Comparison of ENCODE assay signal across 2 cellular contexts in the genomic region with DNA sequence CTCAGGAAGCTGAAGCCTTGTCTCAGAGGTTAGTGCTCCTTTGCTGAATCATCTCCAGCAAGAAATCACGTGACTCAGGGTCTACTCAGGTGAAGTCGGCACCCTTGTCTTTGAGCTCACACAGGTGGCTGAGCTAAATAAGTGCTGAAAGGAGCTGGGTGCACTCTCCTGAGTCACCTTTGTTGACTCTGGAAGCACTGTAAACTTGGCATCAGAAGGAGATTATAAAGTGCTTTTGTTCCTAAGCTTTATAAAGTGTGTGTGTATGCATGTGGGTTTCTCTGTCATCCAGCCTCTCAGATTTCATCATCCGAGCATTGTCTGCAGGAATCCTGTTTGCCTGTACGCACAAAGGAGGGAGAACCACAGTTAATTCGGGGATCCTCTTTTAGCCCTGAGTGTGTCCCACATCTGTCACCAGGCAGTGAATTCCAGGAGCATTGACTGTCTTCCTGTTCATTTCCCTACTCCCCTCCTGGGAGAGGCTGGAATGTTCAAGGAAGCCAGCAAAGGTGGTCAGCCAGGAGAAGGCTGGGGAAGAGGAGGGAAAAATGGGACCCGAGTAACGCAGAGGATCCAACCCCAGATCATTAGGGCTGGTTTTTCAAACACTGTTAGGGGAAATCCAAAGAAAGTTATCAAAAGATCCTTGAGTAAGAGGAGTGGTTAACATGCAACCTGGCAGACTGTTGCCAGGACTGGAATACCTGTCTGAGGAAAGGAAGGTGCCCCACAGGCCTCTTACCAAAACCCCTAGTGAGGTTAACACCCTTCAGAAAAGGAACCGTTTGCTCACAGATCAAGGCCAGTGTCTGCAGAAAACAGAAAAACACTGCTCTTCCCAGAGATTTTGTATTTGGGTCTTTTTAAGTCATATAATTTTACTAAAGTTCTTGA.
TF ChIP-seq lines count a peak whose summit lies in the region.

No MANE protein-coding gene starts in this region.

TF ChIP-seq in SK-N-SH, 30 proteins besides CTCF, POLR2A, EP300 and RAD21:
- TF ChIP-seq YY1 (IDR thresholded peaks at IDR 0.05; ENCODE audit: low read depth): no peak
- TF ChIP-seq SMC3 (IDR thresholded peaks at IDR 0.05; ENCODE audit: low read depth, low read length): no peak
- TF ChIP-seq, protein P1, sequence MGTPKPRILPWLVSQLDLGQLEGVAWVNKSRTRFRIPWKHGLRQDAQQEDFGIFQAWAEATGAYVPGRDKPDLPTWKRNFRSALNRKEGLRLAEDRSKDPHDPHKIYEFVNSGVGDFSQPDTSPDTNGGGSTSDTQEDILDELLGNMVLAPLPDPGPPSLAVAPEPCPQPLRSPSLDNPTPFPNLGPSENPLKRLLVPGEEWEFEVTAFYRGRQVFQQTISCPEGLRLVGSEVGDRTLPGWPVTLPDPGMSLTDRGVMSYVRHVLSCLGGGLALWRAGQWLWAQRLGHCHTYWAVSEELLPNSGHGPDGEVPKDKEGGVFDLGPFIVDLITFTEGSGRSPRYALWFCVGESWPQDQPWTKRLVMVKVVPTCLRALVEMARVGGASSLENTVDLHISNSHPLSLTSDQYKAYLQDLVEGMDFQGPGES (IDR thresholded peaks at IDR 0.05; ENCODE audit: low read depth, low read length): no peak
- TF ChIP-seq, protein P2, sequence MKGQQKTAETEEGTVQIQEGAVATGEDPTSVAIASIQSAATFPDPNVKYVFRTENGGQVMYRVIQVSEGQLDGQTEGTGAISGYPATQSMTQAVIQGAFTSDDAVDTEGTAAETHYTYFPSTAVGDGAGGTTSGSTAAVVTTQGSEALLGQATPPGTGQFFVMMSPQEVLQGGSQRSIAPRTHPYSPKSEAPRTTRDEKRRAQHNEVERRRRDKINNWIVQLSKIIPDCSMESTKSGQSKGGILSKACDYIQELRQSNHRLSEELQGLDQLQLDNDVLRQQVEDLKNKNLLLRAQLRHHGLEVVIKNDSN (IDR thresholded peaks at IDR 0.05; ENCODE audit: borderline replicate concordance, low read depth): peak; percentile 88
- TF ChIP-seq NFIC (IDR thresholded peaks at IDR 0.05; ENCODE audit: borderline replicate concordance): peak; percentile 47; the same call in 1 of the 2 replicates
- no peak for TF ChIP-seq CHD2 (IDR thresholded peaks at IDR 0.05; ENCODE audit: low read length, partially characterized antibody)
- TF ChIP-seq FOSL2 (IDR thresholded peaks at IDR 0.05; ENCODE audit: borderline replicate concordance, low read depth): peak; percentile 51; the same call in 1 of the 2 replicates
- no peak for TF ChIP-seq MEF2A (IDR thresholded peaks at IDR 0.05; ENCODE audit: borderline replicate concordance, low read depth)
- TF ChIP-seq RCOR1 (IDR thresholded peaks at IDR 0.05; ENCODE audit: low read length): no peak
- TF ChIP-seq, protein P3, sequence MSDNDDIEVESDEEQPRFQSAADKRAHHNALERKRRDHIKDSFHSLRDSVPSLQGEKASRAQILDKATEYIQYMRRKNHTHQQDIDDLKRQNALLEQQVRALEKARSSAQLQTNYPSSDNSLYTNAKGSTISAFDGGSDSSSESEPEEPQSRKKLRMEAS (IDR thresholded peaks at IDR 0.05; ENCODE audit: low read depth): peak; percentile 63; the same call in 1 of the 2 replicates
- TF ChIP-seq JUND (IDR thresholded peaks at IDR 0.05): peak; percentile 21
- TF ChIP-seq, protein P4, sequence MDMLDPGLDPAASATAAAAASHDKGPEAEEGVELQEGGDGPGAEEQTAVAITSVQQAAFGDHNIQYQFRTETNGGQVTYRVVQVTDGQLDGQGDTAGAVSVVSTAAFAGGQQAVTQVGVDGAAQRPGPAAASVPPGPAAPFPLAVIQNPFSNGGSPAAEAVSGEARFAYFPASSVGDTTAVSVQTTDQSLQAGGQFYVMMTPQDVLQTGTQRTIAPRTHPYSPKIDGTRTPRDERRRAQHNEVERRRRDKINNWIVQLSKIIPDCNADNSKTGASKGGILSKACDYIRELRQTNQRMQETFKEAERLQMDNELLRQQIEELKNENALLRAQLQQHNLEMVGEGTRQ (IDR thresholded peaks at IDR 0.05; ENCODE audit: borderline replicate concordance, low read depth, low read length): no peak
- TF ChIP-seq, protein P5, sequence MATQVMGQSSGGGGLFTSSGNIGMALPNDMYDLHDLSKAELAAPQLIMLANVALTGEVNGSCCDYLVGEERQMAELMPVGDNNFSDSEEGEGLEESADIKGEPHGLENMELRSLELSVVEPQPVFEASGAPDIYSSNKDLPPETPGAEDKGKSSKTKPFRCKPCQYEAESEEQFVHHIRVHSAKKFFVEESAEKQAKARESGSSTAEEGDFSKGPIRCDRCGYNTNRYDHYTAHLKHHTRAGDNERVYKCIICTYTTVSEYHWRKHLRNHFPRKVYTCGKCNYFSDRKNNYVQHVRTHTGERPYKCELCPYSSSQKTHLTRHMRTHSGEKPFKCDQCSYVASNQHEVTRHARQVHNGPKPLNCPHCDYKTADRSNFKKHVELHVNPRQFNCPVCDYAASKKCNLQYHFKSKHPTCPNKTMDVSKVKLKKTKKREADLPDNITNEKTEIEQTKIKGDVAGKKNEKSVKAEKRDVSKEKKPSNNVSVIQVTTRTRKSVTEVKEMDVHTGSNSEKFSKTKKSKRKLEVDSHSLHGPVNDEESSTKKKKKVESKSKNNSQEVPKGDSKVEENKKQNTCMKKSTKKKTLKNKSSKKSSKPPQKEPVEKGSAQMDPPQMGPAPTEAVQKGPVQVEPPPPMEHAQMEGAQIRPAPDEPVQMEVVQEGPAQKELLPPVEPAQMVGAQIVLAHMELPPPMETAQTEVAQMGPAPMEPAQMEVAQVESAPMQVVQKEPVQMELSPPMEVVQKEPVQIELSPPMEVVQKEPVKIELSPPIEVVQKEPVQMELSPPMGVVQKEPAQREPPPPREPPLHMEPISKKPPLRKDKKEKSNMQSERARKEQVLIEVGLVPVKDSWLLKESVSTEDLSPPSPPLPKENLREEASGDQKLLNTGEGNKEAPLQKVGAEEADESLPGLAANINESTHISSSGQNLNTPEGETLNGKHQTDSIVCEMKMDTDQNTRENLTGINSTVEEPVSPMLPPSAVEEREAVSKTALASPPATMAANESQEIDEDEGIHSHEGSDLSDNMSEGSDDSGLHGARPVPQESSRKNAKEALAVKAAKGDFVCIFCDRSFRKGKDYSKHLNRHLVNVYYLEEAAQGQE (IDR thresholded peaks at IDR 0.05; ENCODE audit: low read depth, low read length): no peak
- TF ChIP-seq TCF12 (IDR thresholded peaks at IDR 0.05): 0 out of 2 replicates have a peak, but pooled peaks have one; percentile 42

TF ChIP-seq in H1, 55 proteins besides CTCF, POLR2A, EP300 and RAD21 (continues in another document):
- TF ChIP-seq HDAC2 (IDR thresholded peaks at IDR 0.05; ENCODE audit: borderline replicate concordance in 1 of 2, low read depth in 2 of 2, low read length in 2 of 2) (no peak), RXRA (IDR thresholded peaks at IDR 0.05; ENCODE audit: insufficient read depth, low read depth, low read length) (no peak), FOSL1 (IDR thresholded peaks at IDR 0.05; ENCODE audit: insufficient read depth, low read depth, low read length) (no peak), KDM5A (IDR thresholded peaks at IDR 0.05; ENCODE audit: low read length) (no peak), SAP30 (IDR thresholded peaks at IDR 0.05; ENCODE audit: insufficient read depth, insufficient replicate concordance, low read length) (no peak), EGR1 (IDR thresholded peaks at IDR 0.05; ENCODE audit: borderline replicate concordance, low read depth, low read length) (no peak), CBX5 (IDR thresholded peaks at IDR 0.05; ENCODE audit: low read depth, low read length) (no peak), SP1 (IDR thresholded peaks at IDR 0.05; ENCODE audit: low read depth, low read length) (no peak), KDM4A (IDR thresholded peaks at IDR 0.05; ENCODE audit: low read depth, low read length, severe bottlenecking) (no peak), TCF12 (IDR thresholded peaks at IDR 0.05; ENCODE audit: low read depth, low read length) (no peak), SUZ12 (IDR thresholded peaks at IDR 0.05; ENCODE audit: low read length) (no peak), ASH2L (IDR thresholded peaks at IDR 0.05; ENCODE audit: low read length) (peak; percentile 65), SIRT6 (IDR thresholded peaks at IDR 0.05; ENCODE audit: low read length) (no peak), TAF7 (optimal IDR thresholded peaks at IDR 0.05; ENCODE audit: borderline replicate concordance, low read depth, low read length) (no peak), TEAD4 (IDR thresholded peaks at IDR 0.05; ENCODE audit: low read depth, low read length) (peak; percentile 68), TBP (IDR thresholded peaks at IDR 0.05; ENCODE audit: low read depth, low read length) (0 out of 2 replicates have a peak, but pooled peaks have one; percentile 5), POU5F1 (IDR thresholded peaks at IDR 0.05; ENCODE audit: low read depth, low read length) (no peak), NANOG (IDR thresholded peaks at IDR 0.05; ENCODE audit: insufficient read depth, low read depth, low read length, poor library complexity, severe bottlenecking) (no peak)
- TF ChIP-seq, protein P6, sequence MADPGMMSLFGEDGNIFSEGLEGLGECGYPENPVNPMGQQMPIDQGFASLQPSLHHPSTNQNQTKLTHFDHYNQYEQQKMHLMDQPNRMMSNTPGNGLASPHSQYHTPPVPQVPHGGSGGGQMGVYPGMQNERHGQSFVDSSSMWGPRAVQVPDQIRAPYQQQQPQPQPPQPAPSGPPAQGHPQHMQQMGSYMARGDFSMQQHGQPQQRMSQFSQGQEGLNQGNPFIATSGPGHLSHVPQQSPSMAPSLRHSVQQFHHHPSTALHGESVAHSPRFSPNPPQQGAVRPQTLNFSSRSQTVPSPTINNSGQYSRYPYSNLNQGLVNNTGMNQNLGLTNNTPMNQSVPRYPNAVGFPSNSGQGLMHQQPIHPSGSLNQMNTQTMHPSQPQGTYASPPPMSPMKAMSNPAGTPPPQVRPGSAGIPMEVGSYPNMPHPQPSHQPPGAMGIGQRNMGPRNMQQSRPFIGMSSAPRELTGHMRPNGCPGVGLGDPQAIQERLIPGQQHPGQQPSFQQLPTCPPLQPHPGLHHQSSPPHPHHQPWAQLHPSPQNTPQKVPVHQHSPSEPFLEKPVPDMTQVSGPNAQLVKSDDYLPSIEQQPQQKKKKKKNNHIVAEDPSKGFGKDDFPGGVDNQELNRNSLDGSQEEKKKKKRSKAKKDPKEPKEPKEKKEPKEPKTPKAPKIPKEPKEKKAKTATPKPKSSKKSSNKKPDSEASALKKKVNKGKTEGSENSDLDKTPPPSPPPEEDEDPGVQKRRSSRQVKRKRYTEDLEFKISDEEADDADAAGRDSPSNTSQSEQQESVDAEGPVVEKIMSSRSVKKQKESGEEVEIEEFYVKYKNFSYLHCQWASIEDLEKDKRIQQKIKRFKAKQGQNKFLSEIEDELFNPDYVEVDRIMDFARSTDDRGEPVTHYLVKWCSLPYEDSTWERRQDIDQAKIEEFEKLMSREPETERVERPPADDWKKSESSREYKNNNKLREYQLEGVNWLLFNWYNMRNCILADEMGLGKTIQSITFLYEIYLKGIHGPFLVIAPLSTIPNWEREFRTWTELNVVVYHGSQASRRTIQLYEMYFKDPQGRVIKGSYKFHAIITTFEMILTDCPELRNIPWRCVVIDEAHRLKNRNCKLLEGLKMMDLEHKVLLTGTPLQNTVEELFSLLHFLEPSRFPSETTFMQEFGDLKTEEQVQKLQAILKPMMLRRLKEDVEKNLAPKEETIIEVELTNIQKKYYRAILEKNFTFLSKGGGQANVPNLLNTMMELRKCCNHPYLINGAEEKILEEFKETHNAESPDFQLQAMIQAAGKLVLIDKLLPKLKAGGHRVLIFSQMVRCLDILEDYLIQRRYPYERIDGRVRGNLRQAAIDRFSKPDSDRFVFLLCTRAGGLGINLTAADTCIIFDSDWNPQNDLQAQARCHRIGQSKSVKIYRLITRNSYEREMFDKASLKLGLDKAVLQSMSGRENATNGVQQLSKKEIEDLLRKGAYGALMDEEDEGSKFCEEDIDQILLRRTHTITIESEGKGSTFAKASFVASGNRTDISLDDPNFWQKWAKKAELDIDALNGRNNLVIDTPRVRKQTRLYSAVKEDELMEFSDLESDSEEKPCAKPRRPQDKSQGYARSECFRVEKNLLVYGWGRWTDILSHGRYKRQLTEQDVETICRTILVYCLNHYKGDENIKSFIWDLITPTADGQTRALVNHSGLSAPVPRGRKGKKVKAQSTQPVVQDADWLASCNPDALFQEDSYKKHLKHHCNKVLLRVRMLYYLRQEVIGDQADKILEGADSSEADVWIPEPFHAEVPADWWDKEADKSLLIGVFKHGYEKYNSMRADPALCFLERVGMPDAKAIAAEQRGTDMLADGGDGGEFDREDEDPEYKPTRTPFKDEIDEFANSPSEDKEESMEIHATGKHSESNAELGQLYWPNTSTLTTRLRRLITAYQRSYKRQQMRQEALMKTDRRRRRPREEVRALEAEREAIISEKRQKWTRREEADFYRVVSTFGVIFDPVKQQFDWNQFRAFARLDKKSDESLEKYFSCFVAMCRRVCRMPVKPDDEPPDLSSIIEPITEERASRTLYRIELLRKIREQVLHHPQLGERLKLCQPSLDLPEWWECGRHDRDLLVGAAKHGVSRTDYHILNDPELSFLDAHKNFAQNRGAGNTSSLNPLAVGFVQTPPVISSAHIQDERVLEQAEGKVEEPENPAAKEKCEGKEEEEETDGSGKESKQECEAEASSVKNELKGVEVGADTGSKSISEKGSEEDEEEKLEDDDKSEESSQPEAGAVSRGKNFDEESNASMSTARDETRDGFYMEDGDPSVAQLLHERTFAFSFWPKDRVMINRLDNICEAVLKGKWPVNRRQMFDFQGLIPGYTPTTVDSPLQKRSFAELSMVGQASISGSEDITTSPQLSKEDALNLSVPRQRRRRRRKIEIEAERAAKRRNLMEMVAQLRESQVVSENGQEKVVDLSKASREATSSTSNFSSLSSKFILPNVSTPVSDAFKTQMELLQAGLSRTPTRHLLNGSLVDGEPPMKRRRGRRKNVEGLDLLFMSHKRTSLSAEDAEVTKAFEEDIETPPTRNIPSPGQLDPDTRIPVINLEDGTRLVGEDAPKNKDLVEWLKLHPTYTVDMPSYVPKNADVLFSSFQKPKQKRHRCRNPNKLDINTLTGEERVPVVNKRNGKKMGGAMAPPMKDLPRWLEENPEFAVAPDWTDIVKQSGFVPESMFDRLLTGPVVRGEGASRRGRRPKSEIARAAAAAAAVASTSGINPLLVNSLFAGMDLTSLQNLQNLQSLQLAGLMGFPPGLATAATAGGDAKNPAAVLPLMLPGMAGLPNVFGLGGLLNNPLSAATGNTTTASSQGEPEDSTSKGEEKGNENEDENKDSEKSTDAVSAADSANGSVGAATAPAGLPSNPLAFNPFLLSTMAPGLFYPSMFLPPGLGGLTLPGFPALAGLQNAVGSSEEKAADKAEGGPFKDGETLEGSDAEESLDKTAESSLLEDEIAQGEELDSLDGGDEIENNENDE (IDR thresholded peaks at IDR 0.05; ENCODE audit: insufficient replicate concordance, low read length): no peak
- TF ChIP-seq, protein P7, sequence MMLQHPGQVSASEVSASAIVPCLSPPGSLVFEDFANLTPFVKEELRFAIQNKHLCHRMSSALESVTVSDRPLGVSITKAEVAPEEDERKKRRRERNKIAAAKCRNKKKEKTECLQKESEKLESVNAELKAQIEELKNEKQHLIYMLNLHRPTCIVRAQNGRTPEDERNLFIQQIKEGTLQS (IDR thresholded peaks at IDR 0.05; ENCODE audit: insufficient read depth, low read depth, low read length): 0 out of 2 replicates have a peak, but pooled peaks have one; percentile 39
- TF ChIP-seq, protein P8, sequence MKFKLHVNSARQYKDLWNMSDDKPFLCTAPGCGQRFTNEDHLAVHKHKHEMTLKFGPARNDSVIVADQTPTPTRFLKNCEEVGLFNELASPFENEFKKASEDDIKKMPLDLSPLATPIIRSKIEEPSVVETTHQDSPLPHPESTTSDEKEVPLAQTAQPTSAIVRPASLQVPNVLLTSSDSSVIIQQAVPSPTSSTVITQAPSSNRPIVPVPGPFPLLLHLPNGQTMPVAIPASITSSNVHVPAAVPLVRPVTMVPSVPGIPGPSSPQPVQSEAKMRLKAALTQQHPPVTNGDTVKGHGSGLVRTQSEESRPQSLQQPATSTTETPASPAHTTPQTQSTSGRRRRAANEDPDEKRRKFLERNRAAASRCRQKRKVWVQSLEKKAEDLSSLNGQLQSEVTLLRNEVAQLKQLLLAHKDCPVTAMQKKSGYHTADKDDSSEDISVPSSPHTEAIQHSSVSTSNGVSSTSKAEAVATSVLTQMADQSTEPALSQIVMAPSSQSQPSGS (IDR thresholded peaks at IDR 0.05; ENCODE audit: low read length): no peak
